17 cellular contexts compared by ENCODE assay signal in the genomic region with DNA sequence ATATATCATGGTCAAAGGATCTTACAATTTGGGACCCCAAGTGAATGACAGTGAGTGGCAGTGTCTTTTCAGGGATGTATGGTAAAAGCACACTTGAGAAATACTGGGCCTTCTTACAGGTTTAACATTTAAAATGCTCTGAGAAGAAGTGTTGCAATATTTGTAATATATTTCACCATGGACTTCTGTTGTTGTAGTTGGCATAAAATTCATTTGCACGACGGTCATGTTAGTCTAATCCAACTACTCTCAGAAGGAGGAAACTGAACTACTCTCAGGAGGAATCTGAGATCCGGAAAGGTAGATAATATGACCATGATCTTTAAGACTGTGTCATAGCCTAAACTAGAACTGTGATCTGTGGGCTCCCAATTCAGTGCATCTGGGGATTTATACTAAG.
"Had no signal": no experiment of that assay in that cellular context is flagged by ENCODE, and none has a peak within 500 bp of the region (broad histone marks: within the 10 kb centered on the region; RNA-seq: fewer than 3 reads in every experiment).

No MANE protein-coding gene starts in this region.

- ATAC-seq: effector memory CD8-positive, alpha-beta T cell; left lung had no signal

- H3K4me1 ChIP-seq: left lung, stomach had no signal

- H3K27me3 Mint-ChIP-seq: activated CD4-positive, alpha-beta memory T cell treated with anti-CD3 and anti-CD28 coated beads for 36 hours; effector memory CD8-positive, alpha-beta T cell had no signal

- H3K36me3 ChIP-seq: left lung, stomach had no signal

- H3K9me3 ChIP-seq: left lung, stomach had no signal

- H3K4me1 Mint-ChIP-seq: nephron had no signal

- DNase-seq: activated CD4-positive, alpha-beta memory T cell treated with anti-CD3 and anti-CD28 coated beads for 36 hours; activated CD4-positive, CD25-positive, alpha-beta regulatory T cell treated with anti-CD3 and anti-CD28 coated beads, Interleukin-2, amount 50 U/mL, for 72 hours; activated naive CD4-positive, alpha-beta T cell; caudate nucleus; effector memory CD8-positive, alpha-beta T cell; foreskin melanocyte; head of caudate nucleus; left lung; mesenchymal stem cell; occipital lobe; stimulated activated CD4-positive, alpha-beta T cell treated with anti-CD3 and anti-CD28 coated beads, Interleukin-15, amount 100 ng/mL, for 24 hours; stimulated activated CD4-positive, alpha-beta T cell treated with anti-CD3 and anti-CD28 coated beads, Interleukin-4, amount 100 ng/mL, for 24 hours; stomach; SW 1271 had no signal

- H3K27ac Mint-ChIP-seq: activated CD4-positive, alpha-beta memory T cell treated with anti-CD3 and anti-CD28 coated beads for 36 hours; activated T-helper 1 cell treated with anti-CD3 and anti-CD28 coated beads, Interleukin-12 subunit alpha, Interleukin-12 subunit beta, Interleukin-2, Interleukin-4 antibody, amounts not matched to agents 30 ng/mL and 10 ng/mL and 1 ng/mL, durations not matched to agents 14 hours and 24 hours and 36 hours; effector memory CD8-positive, alpha-beta T cell; nephron; T-helper 2 cell treated with Interferon-gamma antibody and Interleukin-4, amounts not matched to agents 5 μg/mL and 100 μg/mL, for 36 hours had no signal

- H3K4me3 Mint-ChIP-seq: activated CD4-positive, alpha-beta memory T cell treated with anti-CD3 and anti-CD28 coated beads for 36 hours; activated T-helper 1 cell treated with anti-CD3 and anti-CD28 coated beads, Interleukin-12 subunit alpha, Interleukin-12 subunit beta, Interleukin-2, Interleukin-4 antibody, amounts not matched to agents 30 ng/mL and 10 ng/mL and 1 ng/mL, durations not matched to agents 14 hours and 24 hours and 36 hours; effector memory CD8-positive, alpha-beta T cell; nephron; T-helper 2 cell treated with Interferon-gamma antibody and Interleukin-4, amounts not matched to agents 5 μg/mL and 100 μg/mL, for 36 hours had no signal

- H3K4me3 ChIP-seq: left lung, stomach had no signal

- H3K9me3 Mint-ChIP-seq: activated T-helper 1 cell treated with anti-CD3 and anti-CD28 coated beads, Interleukin-12 subunit alpha, Interleukin-12 subunit beta, Interleukin-2, Interleukin-4 antibody, amounts not matched to agents 30 ng/mL and 10 ng/mL and 1 ng/mL, durations not matched to agents 14 hours and 24 hours and 36 hours; nephron had no signal

- H3K36me3 Mint-ChIP-seq: activated CD4-positive, alpha-beta memory T cell treated with anti-CD3 and anti-CD28 coated beads for 36 hours had no signal

- H3K27me3 ChIP-seq: left lung, stomach had no signal

- H3K27ac ChIP-seq: left lung, stomach had no signal
